1 cellular context compared by ENCODE assay signal in the genomic region with DNA sequence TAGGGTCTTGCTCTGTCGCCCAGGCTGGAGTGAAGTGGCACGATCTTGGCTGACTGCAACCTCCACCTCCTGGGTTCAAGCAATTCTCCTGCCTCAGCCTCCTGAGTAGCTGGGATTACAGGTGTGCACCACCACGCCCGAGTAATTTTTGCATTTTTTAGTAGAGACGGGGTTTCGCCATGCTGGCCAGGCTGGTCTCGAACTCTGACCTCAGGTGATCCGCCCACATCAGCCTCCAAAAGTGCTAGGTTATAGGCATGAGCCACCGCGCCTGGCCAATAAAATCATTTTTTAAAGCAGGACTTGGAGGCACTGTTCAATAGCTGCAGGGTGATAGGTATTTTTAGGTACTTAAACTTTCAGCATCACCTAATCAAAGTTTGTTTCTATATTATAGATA. TPM values are rescaled to one million over a fixed set of nuclear protein-coding genes. Genes with fewer than 3 reads are reported as not detected.
"Had no signal": no experiment of that assay in that cellular context is flagged by ENCODE, and none has a peak within 500 bp of the region (broad histone marks: within the 10 kb centered on the region; RNA-seq: fewer than 3 reads in every experiment).

No MANE protein-coding gene starts in this region.

RNA-seq across cellular contexts. Expression of gene POPDC2, which starts 17.8 kb away (rescaled TPM):
- total RNA-seq: bronchial epithelial cell had no signal

RNA-seq across cellular contexts. Expression of gene CFAP91, which starts 24.6 kb away (rescaled TPM):
- total RNA-seq: bronchial epithelial cell had no signal
